ENCODE assay signal across 1 cellular context in genomic region chr21:45864436-45864835, GRCh38.
TF ChIP-seq lines count a peak whose summit lies in the region.

No MANE protein-coding gene starts in this region.

TF ChIP-seq in SK-N-SH treated with all-trans-retinoic acid at 6 μM for 48 hours, 23 proteins besides CTCF, POLR2A, EP300 and RAD21 (continued from another document):
- no peak for TF ChIP-seq CSRNP3 (CRISPR knock-in tag; IDR thresholded peaks at IDR 0.05)
- no peak for TF ChIP-seq ZFP3 (CRISPR knock-in tag; IDR thresholded peaks at IDR 0.05)
- no peak for TF ChIP-seq PPARA (CRISPR knock-in tag; IDR thresholded peaks at IDR 0.05; ENCODE audit: borderline replicate concordance)
- TF ChIP-seq, protein P1, sequence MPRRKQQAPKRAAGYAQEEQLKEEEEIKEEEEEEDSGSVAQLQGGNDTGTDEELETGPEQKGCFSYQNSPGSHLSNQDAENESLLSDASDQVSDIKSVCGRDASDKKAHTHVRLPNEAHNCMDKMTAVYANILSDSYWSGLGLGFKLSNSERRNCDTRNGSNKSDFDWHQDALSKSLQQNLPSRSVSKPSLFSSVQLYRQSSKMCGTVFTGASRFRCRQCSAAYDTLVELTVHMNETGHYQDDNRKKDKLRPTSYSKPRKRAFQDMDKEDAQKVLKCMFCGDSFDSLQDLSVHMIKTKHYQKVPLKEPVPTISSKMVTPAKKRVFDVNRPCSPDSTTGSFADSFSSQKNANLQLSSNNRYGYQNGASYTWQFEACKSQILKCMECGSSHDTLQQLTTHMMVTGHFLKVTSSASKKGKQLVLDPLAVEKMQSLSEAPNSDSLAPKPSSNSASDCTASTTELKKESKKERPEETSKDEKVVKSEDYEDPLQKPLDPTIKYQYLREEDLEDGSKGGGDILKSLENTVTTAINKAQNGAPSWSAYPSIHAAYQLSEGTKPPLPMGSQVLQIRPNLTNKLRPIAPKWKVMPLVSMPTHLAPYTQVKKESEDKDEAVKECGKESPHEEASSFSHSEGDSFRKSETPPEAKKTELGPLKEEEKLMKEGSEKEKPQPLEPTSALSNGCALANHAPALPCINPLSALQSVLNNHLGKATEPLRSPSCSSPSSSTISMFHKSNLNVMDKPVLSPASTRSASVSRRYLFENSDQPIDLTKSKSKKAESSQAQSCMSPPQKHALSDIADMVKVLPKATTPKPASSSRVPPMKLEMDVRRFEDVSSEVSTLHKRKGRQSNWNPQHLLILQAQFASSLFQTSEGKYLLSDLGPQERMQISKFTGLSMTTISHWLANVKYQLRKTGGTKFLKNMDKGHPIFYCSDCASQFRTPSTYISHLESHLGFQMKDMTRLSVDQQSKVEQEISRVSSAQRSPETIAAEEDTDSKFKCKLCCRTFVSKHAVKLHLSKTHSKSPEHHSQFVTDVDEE (CRISPR knock-in tag; IDR thresholded peaks at IDR 0.05), result no peak
- TF ChIP-seq ZNF8 (CRISPR knock-in tag; IDR thresholded peaks at IDR 0.05), result no peak
- TF ChIP-seq TCF4 (CRISPR knock-in tag; IDR thresholded peaks at IDR 0.05; ENCODE audit: borderline replicate concordance), result no peak
